1 cellular context compared by ENCODE assay signal in genomic region chr13:113089693-113090414, GRCh38.
TF ChIP-seq lines count a peak whose summit lies in the region.

No MANE protein-coding gene starts in this region.

TF ChIP-seq in H1, 55 proteins besides CTCF, POLR2A, EP300 and RAD21:
- TF ChIP-seq TBP (IDR thresholded peaks at IDR 0.05; ENCODE audit: low read depth, low read length) (peak; percentile 44; the same call in 1 of the 2 replicates), TEAD4 (IDR thresholded peaks at IDR 0.05; ENCODE audit: low read depth, low read length) (no peak), FOSL1 (IDR thresholded peaks at IDR 0.05; ENCODE audit: insufficient read depth, low read depth, low read length) (no peak), SUZ12 (IDR thresholded peaks at IDR 0.05; ENCODE audit: low read length) (no peak), TCF12 (IDR thresholded peaks at IDR 0.05; ENCODE audit: low read depth, low read length) (no peak), BRCA1 (IDR thresholded peaks at IDR 0.05; ENCODE audit: low read depth, low read length) (no peak), SIRT6 (IDR thresholded peaks at IDR 0.05; ENCODE audit: low read length) (no peak), CHD2 (IDR thresholded peaks at IDR 0.05; ENCODE audit: low read length) (no peak), E2F6 (IDR thresholded peaks at IDR 0.05) (no peak), JUN (IDR thresholded peaks at IDR 0.05; ENCODE audit: low read depth, low read length) (no peak), CBX8 (IDR thresholded peaks at IDR 0.05; ENCODE audit: borderline replicate concordance, low read depth, low read length) (no peak), SIN3A (conservative IDR thresholded peaks at IDR 0.05 in 1 of 2, IDR thresholded peaks at IDR 0.05 in 1 of 2; ENCODE audit: low read depth in 1 of 2, low read length in 2 of 2) (no peak), ATF3 (IDR thresholded peaks at IDR 0.05; ENCODE audit: insufficient read depth, low read depth, low read length) (no peak), HDAC2 (IDR thresholded peaks at IDR 0.05; ENCODE audit: borderline replicate concordance in 1 of 2, low read depth in 2 of 2, low read length in 2 of 2) (no peak), EGR1 (IDR thresholded peaks at IDR 0.05; ENCODE audit: borderline replicate concordance, low read depth, low read length) (no peak), ATF2 (IDR thresholded peaks at IDR 0.05; ENCODE audit: low read length) (no peak), POU5F1 (IDR thresholded peaks at IDR 0.05; ENCODE audit: low read depth, low read length) (no peak), TAF7 (optimal IDR thresholded peaks at IDR 0.05; ENCODE audit: borderline replicate concordance, low read depth, low read length) (peak; percentile 97), POLR2AphosphoS5 (IDR thresholded peaks at IDR 0.05; ENCODE audit: low read depth, low read length) (peak; percentile 86), ZNF274 (IDR thresholded peaks at IDR 0.05; ENCODE audit: borderline replicate concordance, extremely low read depth, low read length) (no peak), CHD1 (IDR thresholded peaks at IDR 0.05; ENCODE audit: low read depth, low read length) (no peak), CBX5 (IDR thresholded peaks at IDR 0.05; ENCODE audit: low read depth, low read length) (no peak)
